Comparison of ENCODE assay signal across 1 cellular context in genomic region chrX:69080912-69081465, GRCh38.
TF ChIP-seq lines count a peak whose summit lies in the region.

No MANE protein-coding gene starts in this region.

TF ChIP-seq in HEK293, 187 proteins besides CTCF, POLR2A, EP300 and RAD21 (continued from another document):
- TF ChIP-seq TSHZ1 (tag by site-specific recombination; IDR thresholded peaks at IDR 0.05; ENCODE audit: borderline replicate concordance) (no peak), GLIS1 (tag by site-specific recombination; IDR thresholded peaks at IDR 0.05) (peak; percentile 78), HOXD13 (CRISPR knock-in tag; IDR thresholded peaks at IDR 0.05; ENCODE audit: borderline replicate concordance) (peak; percentile 48; the same call in 1 of the 2 replicates), ZNF837 (tag by site-specific recombination; IDR thresholded peaks at IDR 0.05) (no peak), ZNF302 (tag by site-specific recombination; IDR thresholded peaks at IDR 0.05; ENCODE audit: low read depth) (no peak), ZNF670 (tag by site-specific recombination; IDR thresholded peaks at IDR 0.05; ENCODE audit: low read depth) (no peak), ZBTB11 (tag by site-specific recombination; conservative IDR thresholded peaks at IDR 0.05; ENCODE audit: low read depth) (no peak), ZBTB21 (tag by site-specific recombination; IDR thresholded peaks at IDR 0.05) (no peak), PATZ1 (tag by site-specific recombination; IDR thresholded peaks at IDR 0.05) (no peak), ZSCAN18 (tag by site-specific recombination; IDR thresholded peaks at IDR 0.05) (no peak), ZNF423 (tag by site-specific recombination; IDR thresholded peaks at IDR 0.05) (0 out of 2 replicates have a peak, but pooled peaks have one; percentile 28), ZXDB (tag by site-specific recombination; IDR thresholded peaks at IDR 0.05) (no peak), ZSCAN23 (tag by site-specific recombination; IDR thresholded peaks at IDR 0.05) (no peak), ZNF248 (tag by site-specific recombination; IDR thresholded peaks at IDR 0.05) (no peak), ZBTB44 (tag by site-specific recombination; IDR thresholded peaks at IDR 0.05) (no peak), EGR2 (tag by site-specific recombination; IDR thresholded peaks at IDR 0.05; ENCODE audit: low read depth) (peak; percentile 98), ZNF548 (tag by site-specific recombination; IDR thresholded peaks at IDR 0.05) (no peak), HOXC10 (CRISPR knock-in tag; IDR thresholded peaks at IDR 0.05) (no peak), ZFHX2 (tag by site-specific recombination; conservative IDR thresholded peaks at IDR 0.05) (peak; percentile 96), ZNF580 (tag by site-specific recombination; IDR thresholded peaks at IDR 0.05) (no peak), IKZF3 (tag by site-specific recombination; IDR thresholded peaks at IDR 0.05) (no peak), TCF7L2 (IDR thresholded peaks at IDR 0.05; ENCODE audit: borderline replicate concordance, low read depth, low read length) (peak; percentile 98), ZNF202 (tag by site-specific recombination; IDR thresholded peaks at IDR 0.05; ENCODE audit: borderline replicate concordance) (no peak)
TF ChIP-seq in HEK293: peak in this region for 9.
